Comparison of ENCODE assay signal across 11 cellular contexts in genomic region chr17:62073993-62074392, GRCh38.
"Had no signal": no experiment of that assay in that cellular context is flagged by ENCODE, and none has a peak within 500 bp of the region (broad histone marks: within the 10 kb centered on the region; RNA-seq: fewer than 3 reads in every experiment).

No MANE protein-coding gene starts in this region.

- H3K9me3 ChIP-seq: HAP-1 had no signal

- H3K36me3 ChIP-seq: HAP-1 had no signal

- ATAC-seq: GM23338, HCT116 had no signal

- DNase-seq: GM23248, GOT3, H7, H9, HCEC 1CT, HFFc6 had no signal

- H3K27ac ChIP-seq: GM23248 had no signal

- FAIRE-seq: H1, H54 had no signal

- H3K9ac ChIP-seq: GM23248 had no signal

- H3K4me3 ChIP-seq: GM23248, GM23338, HAP-1 had no signal

- H3K4me1 ChIP-seq: HAP-1 had no signal

- H2AFZ ChIP-seq: GM23248, GM23338 had no signal

- H3K4me2 ChIP-seq: GM23338 had no signal
